ENCODE assay signal across 10 cellular contexts in genomic region chr15:51935466-51936118, GRCh38. TPM values are rescaled to one million over a fixed set of nuclear protein-coding genes. Genes with fewer than 3 reads are reported as not detected.
DNase-seq lines count a peak whose midpoint lies in the region; ATAC-seq and TF ChIP-seq lines count a peak whose summit lies in the region.
"Had no signal": no experiment of that assay in that cellular context is flagged by ENCODE, and none has a peak within 500 bp of the region (broad histone marks: within the 10 kb centered on the region; RNA-seq: fewer than 3 reads in every experiment).

No MANE protein-coding gene starts in this region.

- H3K27me3 Mint-ChIP-seq in activated T-helper 1 cell treated with anti-CD3 and anti-CD28 coated beads, Interleukin-12 subunit alpha, Interleukin-12 subunit beta, Interleukin-2, Interleukin-4 antibody, amounts not matched to agents 30 ng/mL and 10 ng/mL and 1 ng/mL, durations not matched to agents 14 hours and 24 hours and 36 hours (ENCODE audit: insufficient read depth), result no peaks in the 10 kb centered on the region

- intact Hi-C loops in activated T-helper 1 cell treated with anti-CD3 and anti-CD28 coated beads, Interleukin-12 subunit alpha, Interleukin-12 subunit beta, Interleukin-2, Interleukin-4 antibody, amounts not matched to agents 30 ng/mL and 10 ng/mL and 1 ng/mL, durations not matched to agents 14 hours and 24 hours and 36 hours (cut with micrococcal nuclease), result no loop called here

- peak overlapping the region; percentile 67 for H3K27ac Mint-ChIP-seq in activated T-helper 1 cell treated with anti-CD3 and anti-CD28 coated beads, Interleukin-12 subunit alpha, Interleukin-12 subunit beta, Interleukin-2, Interleukin-4 antibody, amounts not matched to agents 30 ng/mL and 10 ng/mL and 1 ng/mL, durations not matched to agents 14 hours and 24 hours and 36 hours

- no peak for TF ChIP-seq CTCF in GM12865 (IDR thresholded peaks at IDR 0.05; ENCODE audit: insufficient read depth, low read depth, low read length, missing control alignments)

- no peak overlapping the region for H3K4me3 ChIP-seq in GM12865 (ENCODE audit: low read depth, low read length)

- ATAC-seq in GM19438 (IDR thresholded peaks at IDR 0.05; ENCODE audit: low read depth, unreplicated experiment) (peak; percentile 88), HG03095 (IDR thresholded peaks at IDR 0.05; ENCODE audit: unreplicated experiment) (peak; percentile 88)

- no peak overlapping the region for H3K4me3 Mint-ChIP-seq in activated T-helper 1 cell treated with anti-CD3 and anti-CD28 coated beads, Interleukin-12 subunit alpha, Interleukin-12 subunit beta, Interleukin-2, Interleukin-4 antibody, amounts not matched to agents 30 ng/mL and 10 ng/mL and 1 ng/mL, durations not matched to agents 14 hours and 24 hours and 36 hours

- H3K9me3 Mint-ChIP-seq in activated T-helper 1 cell treated with anti-CD3 and anti-CD28 coated beads, Interleukin-12 subunit alpha, Interleukin-12 subunit beta, Interleukin-2, Interleukin-4 antibody, amounts not matched to agents 30 ng/mL and 10 ng/mL and 1 ng/mL, durations not matched to agents 14 hours and 24 hours and 36 hours, result no peaks in the 10 kb centered on the region

- H3K4me1 Mint-ChIP-seq in activated T-helper 1 cell treated with anti-CD3 and anti-CD28 coated beads, Interleukin-12 subunit alpha, Interleukin-12 subunit beta, Interleukin-2, Interleukin-4 antibody, amounts not matched to agents 30 ng/mL and 10 ng/mL and 1 ng/mL, durations not matched to agents 14 hours and 24 hours and 36 hours (ENCODE audit: low read depth), result peaks cover 15% of the 10 kb centered on the region

- peaks cover 17% of the 10 kb centered on the region for H3K36me3 Mint-ChIP-seq in activated T-helper 1 cell treated with anti-CD3 and anti-CD28 coated beads, Interleukin-12 subunit alpha, Interleukin-12 subunit beta, Interleukin-2, Interleukin-4 antibody, amounts not matched to agents 30 ng/mL and 10 ng/mL and 1 ng/mL, durations not matched to agents 14 hours and 24 hours and 36 hours (ENCODE audit: low read depth)

- DNase-seq in GM12865 (ENCODE audit: low read depth), result peak; percentile 77
- no peak for DNase-seq in activated T-helper 1 cell treated with anti-CD3 and anti-CD28 coated beads, Interleukin-12 subunit alpha, Interleukin-12 subunit beta, Interleukin-2, Interleukin-4 antibody, amounts not matched to agents 30 ng/mL and 10 ng/mL and 1 ng/mL, durations not matched to agents 14 hours and 24 hours and 36 hours (ENCODE audit: low spot score)
- no peak for DNase-seq in HuH-7.5 (ENCODE audit: low spot score)
- DNase-seq in SKM-1 treated with dmso at 0.1 percent for 144 hours (lab: John Stamatoyannopoulos, UW; ENCODE audit: unreplicated experiment), result no peak
- no peak for DNase-seq in hepatic stellate cell (ENCODE audit: low spot score)
- DNase-seq in NCI-H2029 (lab: John Stamatoyannopoulos, UW), result no peak
- DNase-seq: activated naive CD4-positive, alpha-beta T cell treated with anti-CD3 and anti-CD28 coated beads, Interleukin-2, amount 50 U/mL, for 16 hours; NCI-H526 had no signal

RNA-seq across cellular contexts. Expression of gene LEO1, which starts 36.0 kb away (rescaled TPM):
- 36.3 and 36.5 TPM in 2 replicates for total RNA-seq in activated T-helper 1 cell treated with anti-CD3 and anti-CD28 coated beads, Interleukin-12 subunit alpha, Interleukin-12 subunit beta, Interleukin-2, Interleukin-4 antibody, amounts not matched to agents 30 ng/mL and 10 ng/mL and 1 ng/mL, durations not matched to agents 14 hours and 24 hours and 36 hours
